In the genomic region with DNA sequence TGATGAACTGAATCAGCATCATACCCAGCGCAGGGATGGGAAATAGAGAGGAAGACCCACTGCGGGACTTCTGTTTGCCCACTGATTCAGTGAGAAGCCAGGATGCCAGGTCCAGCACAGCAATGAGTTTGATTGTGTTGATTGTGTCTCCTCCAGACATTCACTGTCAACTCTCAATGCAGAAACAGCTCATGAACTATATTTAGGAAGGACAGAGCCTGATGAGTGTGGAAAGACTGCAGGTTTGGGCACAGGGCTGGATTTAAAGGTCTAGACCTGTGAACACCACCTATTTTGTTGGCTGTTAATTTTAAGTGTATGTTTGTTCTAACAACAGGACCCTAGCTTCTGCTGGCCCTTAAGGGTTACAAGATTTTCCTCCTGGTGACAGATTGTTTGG, we compare ENCODE assay signal across 12 cellular contexts.
"Had no signal": no experiment of that assay in that cellular context is flagged by ENCODE, and none has a peak within 500 bp of the region (broad histone marks: within the 10 kb centered on the region; RNA-seq: fewer than 3 reads in every experiment).

No MANE protein-coding gene starts in this region.

- H3K9me3 Mint-ChIP-seq: activated naive CD4-positive, alpha-beta T cell treated with anti-CD3 and anti-CD28 coated beads for 36 hours; neural crest cell had no signal

- H3K4me1 ChIP-seq: esophagus squamous epithelium, pancreas, uterus had no signal

- H3K4me3 Mint-ChIP-seq: activated CD4-positive, alpha-beta memory T cell treated with anti-CD3 and anti-CD28 coated beads, Interleukin-2, amount 10 ng/mL, durations not matched to agents 7 days and 5 days; activated naive CD4-positive, alpha-beta T cell treated with anti-CD3 and anti-CD28 coated beads for 36 hours; neural crest cell had no signal

- H3K36me3 ChIP-seq: esophagus squamous epithelium, pancreas, thyroid gland, uterus had no signal

- H3K27me3 ChIP-seq: esophagus squamous epithelium, pancreas, thyroid gland, uterus had no signal

- H3K4me3 ChIP-seq: esophagus squamous epithelium, pancreas, thyroid gland, uterus had no signal

- H3K9me3 ChIP-seq: esophagus squamous epithelium, pancreas, thyroid gland, uterus had no signal

- ATAC-seq: left lobe of liver had no signal

- H3K27ac Mint-ChIP-seq: activated CD4-positive, alpha-beta memory T cell treated with anti-CD3 and anti-CD28 coated beads, Interleukin-2, amount 10 ng/mL, durations not matched to agents 7 days and 5 days; activated naive CD4-positive, alpha-beta T cell treated with anti-CD3 and anti-CD28 coated beads for 36 hours had no signal

- DNase-seq: activated CD4-positive, alpha-beta memory T cell treated with anti-CD3 and anti-CD28 coated beads, Interleukin-2, amount 10 ng/mL, durations not matched to agents 7 days and 5 days; activated CD4-positive, alpha-beta T cell treated with anti-CD3 and anti-CD28 coated beads for 1 hour; activated CD8-positive, alpha-beta memory T cell treated with anti-CD3 and anti-CD28 coated beads, Interleukin-2, amount 50 U/mL, for 48 hours; activated naive CD4-positive, alpha-beta T cell treated with anti-CD3 and anti-CD28 coated beads for 36 hours; esophagus squamous epithelium; pancreas; retina; small intestine; thyroid gland; uterus had no signal

- H3K27ac ChIP-seq: esophagus squamous epithelium, pancreas, thyroid gland, uterus had no signal
